In genomic region chr15:73051811-73052678, GRCh38 we compare ENCODE assay signal across 8 cellular contexts. TPM values are rescaled to one million over a fixed set of nuclear protein-coding genes. Genes with fewer than 3 reads are reported as not detected.
DNase-seq lines count a peak whose midpoint lies in the region; ATAC-seq, FAIRE-seq and TF ChIP-seq lines count a peak whose summit lies in the region.

Gene NEO1 (plus strand): TSS chr15:73052463. CDS start chr15:73052676, 213 bp downstream.

- TF ChIP-seq RAD21 in A549 (conservative IDR thresholded peaks at IDR 0.05 in 1 of 2, IDR thresholded peaks at IDR 0.05 in 1 of 2) = no peak

- H3K4me1 ChIP-seq in A549 = peaks cover 13% of the 10 kb centered on the region
- no peaks in the 10 kb centered on the region for H3K4me1 ChIP-seq in lung (ENCODE audit: control insufficient read depth in 2 of 2, insufficient read depth in 2 of 2, low read length in 2 of 2)

- FAIRE-seq in A549 (lab: Jason Lieb, UNC) = no peak

- 2% methylated on average over 23 of the region's 110 CpGs for WGBS in A549 (ENCODE audit: missing lambda C conversion rate)
- 0% methylated on average over 26 to 99 of the region's 110 CpGs for WGBS in lung, 2 donors

- ATAC-seq in A549 (peak; percentile 80 to 88), HG03442 (IDR thresholded peaks at IDR 0.05; ENCODE audit: unreplicated experiment) (peak; percentile 57), lung (ENCODE audit: insufficient read depth, low FRiP score) (peak; percentile 88)

- TF ChIP-seq EP300 in A549 (IDR thresholded peaks at IDR 0.05) = no peak

- H3K36me3 ChIP-seq in lung (ENCODE audit: control insufficient read depth in 2 of 2, insufficient read depth in 2 of 2, low read length in 2 of 2) = no peaks in the 10 kb centered on the region

- POLR2A ChIA-PET in A549 (lab: Yijun Ruan, JAX) = interaction anchor here (1.0 kb wide), 1 partner anchor 29 kb away, joined by 4 read pairs; no protein-coding TSS in a partner anchor

- H3K9me3 ChIP-seq in A549 (no peaks in the 10 kb centered on the region), lung (ENCODE audit: control insufficient read depth in 2 of 2, insufficient read depth in 1 of 2, low read length in 1 of 2) (no peaks in the 10 kb centered on the region)

- peak within 1 kb of the TSS; percentile 92 for H3K4me2 ChIP-seq in A549

- peak within 1 kb of the TSS; percentile 88 to 91 for H3K27ac ChIP-seq in A549
- peak within 1 kb of the TSS; percentile 85 to 92 for H3K27ac ChIP-seq in lung (ENCODE audit: low read depth in 1 of 2, low read length in 1 of 2)

- TF ChIP-seq POLR2A in A549 (IDR thresholded peaks at IDR 0.05; ENCODE audit: low read length) (peak; percentile 51), GM19099 (IDR thresholded peaks at IDR 0.05; ENCODE audit: extremely low read depth, insufficient read length, low read depth) (peak; percentile 39)

- no peaks in the 10 kb centered on the region for H3K27me3 ChIP-seq in lung (ENCODE audit: control insufficient read depth, insufficient read depth)

- peak; percentile 77 to 87 for DNase-seq in A549 (ENCODE audit: low read depth in 1 of 2, low spot score in 1 of 2)
- DNase-seq in NCI-H748 (lab: John Stamatoyannopoulos, UW; ENCODE audit: unreplicated experiment) = peak; percentile 74
- DNase-seq in activated CD8-positive, alpha-beta memory T cell treated with anti-CD3 and anti-CD28 coated beads for 48 hours (ENCODE audit: low read depth in 2 of 3, low spot score in 2 of 3) = peak; percentile 44 to 57 (median 47)
- DNase-seq in effector CD8-positive, alpha-beta T cell (lab: John Stamatoyannopoulos, UW) = peak; percentile 68
- peak; percentile 81 for DNase-seq in lung (ENCODE audit: low spot score)
- peak; percentile 48 to 74 (median 62) for DNase-seq in stimulated activated CD4-positive, alpha-beta T cell treated with anti-CD3 and anti-CD28 coated beads, TNF-alpha, amount 100 ng/mL, for 1 hour (ENCODE audit: low read depth in 3 of 3, low spot score in 1 of 3)

- CTCF ChIA-PET in A549 (lab: Yijun Ruan, JAX) = interaction anchor here (1.1 to 1.5 kb wide), 8 partner anchors 11 to 266 kb away, joined by 3 to 6 read pairs (median 4); no protein-coding TSS in a partner anchor

- H3K4me3 ChIP-seq in A549 (peak within 1 kb of the TSS; percentile 89), lung (peak within 1 kb of the TSS; percentile 73)

- TF ChIP-seq CTCF in A549 (IDR thresholded peaks at IDR 0.05) (no peak), lung (IDR thresholded peaks at IDR 0.05; ENCODE audit: control extremely low read depth, extremely low read depth) (no peak)

TF ChIP-seq in A549, 52 proteins besides CTCF, POLR2A, EP300 and RAD21:
- TF ChIP-seq HDAC2 (IDR thresholded peaks at IDR 0.05) (no peak), SMC3 (IDR thresholded peaks at IDR 0.05) (0 out of 3 replicates have a peak, but pooled peaks have one; percentile 20), FOSB (CRISPR knock-in tag; IDR thresholded peaks at IDR 0.05) (no peak), RARB (CRISPR knock-in tag; IDR thresholded peaks at IDR 0.05) (no peak), MAX (IDR thresholded peaks at IDR 0.05) (peak; percentile 53; the same call in 1 of the 2 replicates), RNF2 (IDR thresholded peaks at IDR 0.05; ENCODE audit: borderline replicate concordance, low read depth) (no peak), HEYL (CRISPR knock-in tag; IDR thresholded peaks at IDR 0.05) (no peak), FOXS1 (CRISPR knock-in tag; IDR thresholded peaks at IDR 0.05) (no peak), MAFK (IDR thresholded peaks at IDR 0.05; ENCODE audit: partially characterized antibody) (no peak), KDM1A (IDR thresholded peaks at IDR 0.05; ENCODE audit: low read depth) (no peak), EHMT2 (IDR thresholded peaks at IDR 0.05; ENCODE audit: low read depth) (no peak), ESRRA (IDR thresholded peaks at IDR 0.05; ENCODE audit: borderline replicate concordance, low read length) (no peak), PHF8 (IDR thresholded peaks at IDR 0.05; ENCODE audit: borderline replicate concordance, low read depth) (peak; percentile 84), CBX8 (IDR thresholded peaks at IDR 0.05) (no peak), JUN (IDR thresholded peaks at IDR 0.05) (peak; percentile 69 to 77; a peak in 4 of 5 replicates), FOSL2 (IDR thresholded peaks at IDR 0.05) (no peak), FOSL2 (CRISPR knock-in tag; IDR thresholded peaks at IDR 0.05) (no peak), ZSCAN20 (CRISPR knock-in tag; IDR thresholded peaks at IDR 0.05) (no peak), PBX3 (IDR thresholded peaks at IDR 0.05) (no peak), MAZ (IDR thresholded peaks at IDR 0.05; ENCODE audit: borderline replicate concordance, low read depth, low read length) (no peak), BHLHE40 (IDR thresholded peaks at IDR 0.05; ENCODE audit: low read depth, low read length) (no peak), TFCP2L1 (CRISPR knock-in tag; IDR thresholded peaks at IDR 0.05) (no peak), ZFP36 (IDR thresholded peaks at IDR 0.05; ENCODE audit: borderline replicate concordance, partially characterized antibody) (no peak), HOXA7 (CRISPR knock-in tag; IDR thresholded peaks at IDR 0.05) (no peak), RFX5 (IDR thresholded peaks at IDR 0.05) (0 out of 2 replicates have a peak, but pooled peaks have one; percentile 51), SREBF2 (IDR thresholded peaks at IDR 0.05) (no peak), HMGXB4 (CRISPR knock-in tag; IDR thresholded peaks at IDR 0.05; ENCODE audit: borderline replicate concordance) (peak; percentile 79), TP53 (CRISPR knock-in tag; IDR thresholded peaks at IDR 0.05) (no peak), JUNB (IDR thresholded peaks at IDR 0.05) (no peak), NR3C1 (IDR thresholded peaks at IDR 0.05) (no peak), CHD4 (IDR thresholded peaks at IDR 0.05; ENCODE audit: borderline replicate concordance) (no peak), EHF (CRISPR knock-in tag; IDR thresholded peaks at IDR 0.05) (no peak), BCL3 (IDR thresholded peaks at IDR 0.05) (peak; percentile 63; the same call in 1 of the 3 replicates)
TF ChIP-seq in A549: peak in this region for 7.

RNA-seq across cellular contexts. Expression of gene NEO1, which starts in this region (rescaled TPM):
- polyA plus RNA-seq in A549 (2011; rRNA removed) (29.1 and 40.6 TPM in 2 replicates), A549 (2017; fragmentation: RNase III; extraction: RNeasy Plus Mini Kit Qiagen cat#74134 plus additional on column Dnase treatment) (26.8 to 35.1 TPM (median 30.3 TPM) in 3 replicates), lung (10 to 100 TPM in 1 of 2 donors, 1 to 10 TPM in 1; 6.9 to 10.7 TPM)
- 14.9 and 16.2 TPM in 2 replicates for polyA plus RNA-seq in A549 (2012; cell fraction: cytosol; rRNA removed)
- 37.6 and 39.2 TPM in 2 replicates for polyA plus RNA-seq in A549 (2012; cell fraction: nucleus; rRNA removed)
- polyA minus RNA-seq in A549 (2011; rRNA and poly(A)+ RNA removed) = 48.4 and 58.4 TPM in 2 replicates
- 10 to 100 TPM; 22.4 to 70.8 TPM for total RNA-seq in lung

Comparison
In these comparisons a context has a peak if more than half of its experiments do, and no peak if none do; other contexts are left out.
1. Peak in every context shown above with its lines: DNase-seq, ATAC-seq, H3K4me3 ChIP-seq and H3K27ac ChIP-seq.